Comparison of ENCODE assay signal across 18 cellular contexts in genomic region chr5:82246960-82247574, GRCh38. TPM values are rescaled to one million over a fixed set of nuclear protein-coding genes. Genes with fewer than 3 reads are reported as not detected.
DNase-seq lines count a peak whose midpoint lies in the region; FAIRE-seq and TF ChIP-seq lines count a peak whose summit lies in the region.
"Had no signal": no experiment of that assay in that cellular context is flagged by ENCODE, and none has a peak within 500 bp of the region (broad histone marks: within the 10 kb centered on the region; RNA-seq: fewer than 3 reads in every experiment).

No MANE protein-coding gene starts in this region.

- H4K20me1 ChIP-seq in Karpas-422 (ENCODE audit: insufficient read depth, low read depth, low read length), result no peaks in the 10 kb centered on the region
- H4K20me1 ChIP-seq: BLaER1 treated with 17β-estradiol and CSF1 and Interleukin-3, amounts not matched to agents 10 nM and 100 nM had no signal

- no peaks in the 10 kb centered on the region for H3K9me2 ChIP-seq in Karpas-422 (replicated peaks; ENCODE audit: insufficient read depth, low read length)

- peak; percentile 4 for DNase-seq in NCI-H2227 (lab: John Stamatoyannopoulos, UW; ENCODE audit: unreplicated experiment)
- DNase-seq in NCI-H2227 treated with DMSO at 0.1 percent for 48 hours (lab: John Stamatoyannopoulos, UW), result no peak
- peak; percentile 60 for DNase-seq in Karpas-422
- DNase-seq in amniotic epithelial cell (ENCODE audit: low read depth), result peak; percentile 7
- no peak for DNase-seq in T-helper 2 cell
- no peak for DNase-seq in NCI-H82 treated with DMSO at 0.1 percent for 48 hours (lab: John Stamatoyannopoulos, UW; ENCODE audit: unreplicated experiment)
- no peak for DNase-seq in D721Med (ENCODE audit: insufficient read length, low spot score)
- DNase-seq: 8988T; Calu3; CD8-positive, alpha-beta T cell; DMS153; DMS79; GDM1; GM23248 had no signal

- H3K9me3 ChIP-seq in Karpas-422 (ENCODE audit: low read length), result peaks cover 15% of the 10 kb centered on the region

- no peaks in the 10 kb centered on the region for H3K79me2 ChIP-seq in Karpas-422 (ENCODE audit: low read length)

- no peak for FAIRE-seq in D721Med (lab: Jason Lieb, UNC)
- FAIRE-seq: GM12892, GM18507 had no signal

- no peak overlapping the region for H3K9ac ChIP-seq in Karpas-422 (ENCODE audit: low read length)
- H3K9ac ChIP-seq: BLaER1 treated with 17β-estradiol and CSF1 and Interleukin-3, amounts not matched to agents 10 nM and 100 nM; GM23248 had no signal

- H2AFZ ChIP-seq in Karpas-422 (ENCODE audit: low read length), result no peak overlapping the region
- H2AFZ ChIP-seq: GM23248 had no signal

- no peaks in the 10 kb centered on the region for H3K36me3 ChIP-seq in Karpas-422 (ENCODE audit: insufficient read depth, low read length)
- H3K36me3 ChIP-seq: HAP-1 had no signal

- H3K4me3 ChIP-seq in Karpas-422 (ENCODE audit: low read length), result no peak overlapping the region
- H3K4me3 ChIP-seq: BLaER1 treated with 17β-estradiol and CSF1 and Interleukin-3, amounts not matched to agents 10 nM and 100 nM; GM23248; HAP-1 had no signal

- no peaks in the 10 kb centered on the region for H3K4me1 ChIP-seq in Karpas-422 (ENCODE audit: low read length)
- H3K4me1 ChIP-seq: BLaER1 treated with 17β-estradiol and CSF1 and Interleukin-3, amounts not matched to agents 10 nM and 100 nM; HAP-1 had no signal

- no peaks in the 10 kb centered on the region for H3K27me3 ChIP-seq in Karpas-422 (ENCODE audit: low read length)
- H3K27me3 ChIP-seq: BLaER1 treated with 17β-estradiol and CSF1 and Interleukin-3, amounts not matched to agents 10 nM and 100 nM had no signal

- no peak for TF ChIP-seq CTCF in D721Med (IDR thresholded peaks at IDR 0.05; ENCODE audit: insufficient read depth, missing control alignments)

- no peak overlapping the region for H3K27ac ChIP-seq in Karpas-422 (ENCODE audit: low read length)
- H3K27ac ChIP-seq: BLaER1 treated with 17β-estradiol and CSF1 and Interleukin-3, amounts not matched to agents 10 nM and 100 nM; GM23248 had no signal

- no peak overlapping the region for H3K4me2 ChIP-seq in Karpas-422 (ENCODE audit: low read depth, low read length, poor library complexity, severe bottlenecking)
- H3K4me2 ChIP-seq: BLaER1 treated with 17β-estradiol and CSF1 and Interleukin-3, amounts not matched to agents 10 nM and 100 nM had no signal

RNA-seq across cellular contexts. Expression of gene RPS23, which starts 31.1 kb away (rescaled TPM):
- total RNA-seq in Karpas-422 (2014; rRNA removed; shearing (Covaris generic); ENCODE audit: low replicate concordance), result 4,228 and 6,273 TPM in 2 replicates

Comparison
In these comparisons a context has a peak if more than half of its experiments do, and no peak if none do; other contexts are left out.
1. DNase-seq: peak in NCI-H2227 (single experiment), Karpas-422 (single experiment) and amniotic epithelial cell (single experiment); none in NCI-H2227 treated with DMSO at 0.1 percent for 48 hours (single experiment), T-helper 2 cell (0 of 5), NCI-H82 treated with DMSO at 0.1 percent for 48 hours (single experiment) and D721Med (single experiment).